32 cellular contexts compared by ENCODE assay signal in the genomic region with DNA sequence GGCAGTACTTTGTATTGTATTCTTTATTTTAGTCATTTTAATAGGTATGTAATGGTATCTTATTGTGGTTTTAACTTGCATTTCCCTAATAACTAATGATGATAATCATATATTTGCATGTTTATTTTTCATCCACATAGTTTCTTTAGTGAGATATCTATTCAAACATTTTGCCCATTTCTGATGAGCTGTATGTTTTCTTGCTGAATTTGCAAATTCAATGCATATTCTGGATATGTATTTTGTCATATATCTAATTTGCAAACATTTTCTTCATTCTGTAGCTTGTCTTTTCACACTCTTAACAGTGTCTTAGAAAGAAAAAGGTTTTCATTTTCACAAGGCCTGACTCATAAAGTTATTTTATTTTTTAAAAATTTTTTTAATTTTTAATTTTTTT.
"Had no signal": no experiment of that assay in that cellular context is flagged by ENCODE, and none has a peak within 500 bp of the region (broad histone marks: within the 10 kb centered on the region; RNA-seq: fewer than 3 reads in every experiment).

No MANE protein-coding gene starts in this region.

- H3K9me3 ChIP-seq: adrenal gland, body of pancreas had no signal

- DNase-seq: activated B cell treated with CpG ODN at 0.5 μM for 24 hours; activated CD4-positive, alpha-beta memory T cell treated with anti-CD3 and anti-CD28 coated beads for 36 hours; activated CD4-positive, alpha-beta T cell treated with anti-CD3 and anti-CD28 coated beads for 4 hours; activated CD4-positive, alpha-beta T cell treated with anti-CD3 and anti-CD28 coated beads, Interleukin-2, amount 10 ng/mL, durations not matched to agents 24 days and 14 days; activated CD4-positive, alpha-beta T cell treated with anti-CD3 and anti-CD28 coated beads, Interleukin-2, amount 50 U/mL, for 1 hour; activated CD4-positive, alpha-beta T cell treated with anti-CD3 and anti-CD28 coated beads, Interleukin-2, amount 50 U/mL, for 4 hours; activated CD4-positive, CD25-positive, alpha-beta regulatory T cell treated with anti-CD3 and anti-CD28 coated beads, Interleukin-2, amount 50 U/mL, for 72 hours; activated CD8-positive, alpha-beta memory T cell treated with anti-CD3 and anti-CD28 coated beads, Interleukin-2, amount 50 U/mL, for 4 hours; activated CD8-positive, alpha-beta T cell treated with anti-CD3 and anti-CD28 coated beads for 36 hours; activated effector memory CD4-positive, alpha-beta T cell treated with anti-CD3 and anti-CD28 coated beads, Interleukin-2, amount 50 U/mL, for 16 hours; activated gamma-delta T cell treated with Interleukin-2 at 50 U/mL for 16 hours; activated naive CD4-positive, alpha-beta T cell; activated naive CD4-positive, alpha-beta T cell treated with anti-CD3 and anti-CD28 coated beads for 36 hours; activated naive CD4-positive, alpha-beta T cell treated with anti-CD3 and anti-CD28 coated beads, Interleukin-2, amount 50 U/mL, for 16 hours; activated naive CD8-positive, alpha-beta T cell treated with anti-CD3 and anti-CD28 coated beads for 36 hours; activated T-cell treated with anti-CD3 and anti-CD28 coated beads for 4 hours; activated T-cell treated with anti-CD3 and anti-CD28 coated beads, Interleukin-2, amount 50 U/mL, for 1 hour; activated T-cell treated with anti-CD3 and anti-CD28 coated beads, Interleukin-2, amount 50 U/mL, for 4 hours; activated T-cell treated with anti-CD3 and anti-CD28 coated beads, Interleukin-2, amount 50 U/mL, for 72 hours; adrenal gland; amniotic stem cell; aorta; body of pancreas; brain microvascular endothelial cell; central memory CD4-positive, alpha-beta T cell; T-helper 9 cell had no signal

- H3K4me3 ChIP-seq: adrenal gland, body of pancreas, breast epithelium had no signal

- ATAC-seq: activated CD8-positive, alpha-beta T cell treated with anti-CD3 and anti-CD28 coated beads for 36 hours; activated naive CD4-positive, alpha-beta T cell treated with anti-CD3 and anti-CD28 coated beads, Interleukin-2, amount 50 U/mL, for 72 hours; activated T-cell treated with anti-CD3 and anti-CD28 coated beads, Interleukin-2, amount 50 U/mL, for 4 hours; activated T-cell treated with anti-CD3 and anti-CD28 coated beads, Interleukin-2, amount 50 U/mL, for 72 hours; activated T-helper 17 cell treated with anti-CD3 and anti-CD28 coated beads, Interleukin-2, amount 50 U/mL, for 72 hours; body of pancreas had no signal

- FAIRE-seq: astrocyte, TTC549 had no signal

- H3K27me3 ChIP-seq: adrenal gland, body of pancreas, brain microvascular endothelial cell had no signal

- H3K4me1 ChIP-seq: adrenal gland, body of pancreas, breast epithelium had no signal

- H3K27ac ChIP-seq: adrenal gland, body of pancreas, brain microvascular endothelial cell, breast epithelium, VCaP had no signal

- H3K36me3 ChIP-seq: adrenal gland, brain microvascular endothelial cell, breast epithelium had no signal
